ENCODE assay signal across 11 cellular contexts in genomic region chr3:102715030-102715697, GRCh38.
DNase-seq lines count a peak whose midpoint lies in the region; ATAC-seq and TF ChIP-seq lines count a peak whose summit lies in the region.
"Had no signal": no experiment of that assay in that cellular context is flagged by ENCODE, and none has a peak within 500 bp of the region (broad histone marks: within the 10 kb centered on the region; RNA-seq: fewer than 3 reads in every experiment).

No MANE protein-coding gene starts in this region.

- H3K36me3 ChIP-seq in osteoblast (ENCODE audit: insufficient read depth, low read length) = no peaks in the 10 kb centered on the region

- no peaks in the 10 kb centered on the region for H3K4me1 ChIP-seq in osteoblast (ENCODE audit: insufficient read depth, low read length)

- peak; percentile 97 for ATAC-seq in GM21367 (IDR thresholded peaks at IDR 0.05; ENCODE audit: unreplicated experiment)
- peak; percentile 88 for ATAC-seq in HG03196 (IDR thresholded peaks at IDR 0.05; ENCODE audit: unreplicated experiment)
- ATAC-seq: sciatic nerve had no signal

- H3K79me2 ChIP-seq in osteoblast (ENCODE audit: insufficient read depth, low read length) = no peaks in the 10 kb centered on the region

- DNase-seq in GM13976 (ENCODE audit: low spot score) (peak; percentile 52), SKM-1 treated with dmso at 0.1 percent for 144 hours (lab: John Stamatoyannopoulos, UW; ENCODE audit: unreplicated experiment) (peak; percentile 90), osteoblast (ENCODE audit: insufficient read length, low spot score, missing footprints) (no peak), ureter (ENCODE audit: low spot score) (no peak), NCI-H128 (lab: John Stamatoyannopoulos, UW; ENCODE audit: unreplicated experiment) (no peak)
- no peak for DNase-seq in stimulated activated naive CD4-positive, alpha-beta T cell (lab: John Stamatoyannopoulos, UW)
- DNase-seq: NCI-H1694 treated with DMSO at 0.1 percent for 48 hours, trophoblast cell had no signal

- H3K27me3 ChIP-seq in osteoblast (ENCODE audit: insufficient read depth, low read length) = no peaks in the 10 kb centered on the region

- H3K9me3 ChIP-seq in osteoblast (ENCODE audit: low read depth, low read length) = no peaks in the 10 kb centered on the region

- no peak overlapping the region for H3K4me3 ChIP-seq in osteoblast (ENCODE audit: insufficient read depth, low read length)

- in situ Hi-C loops in GM13976 (cut with MboI; ENCODE audit: low sequenced_read_pairs, unreplicated experiment) = no loop called here

- H3K4me2 ChIP-seq in osteoblast (ENCODE audit: insufficient read depth, low read length) = no peak overlapping the region

- H2AFZ ChIP-seq in osteoblast (ENCODE audit: low read length) = no peak overlapping the region

- TF ChIP-seq CTCF in GM13976 (IDR thresholded peaks at IDR 0.05; ENCODE audit: borderline replicate concordance, control extremely low read depth, extremely low read depth, insufficient read depth, missing control alignments) = no peak
- no peak for TF ChIP-seq CTCF in osteoblast (IDR thresholded peaks at IDR 0.05; ENCODE audit: extremely low read depth, low read depth, low read length)

- no peaks in the 10 kb centered on the region for H4K20me1 ChIP-seq in osteoblast (ENCODE audit: insufficient read depth, low read length)

- no peak overlapping the region for H3K27ac ChIP-seq in osteoblast (ENCODE audit: low read depth, low read length)

Comparison
In these comparisons a context has a peak if more than half of its experiments do, and no peak if none do; other contexts are left out.
1. DNase-seq: peak in GM13976 (single experiment) and SKM-1 treated with dmso at 0.1 percent for 144 hours (single experiment); none in osteoblast (single experiment), ureter (single experiment), stimulated activated naive CD4-positive, alpha-beta T cell (0 of 6) and NCI-H128 (single experiment).